ENCODE assay signal across 30 cellular contexts in the genomic region with DNA sequence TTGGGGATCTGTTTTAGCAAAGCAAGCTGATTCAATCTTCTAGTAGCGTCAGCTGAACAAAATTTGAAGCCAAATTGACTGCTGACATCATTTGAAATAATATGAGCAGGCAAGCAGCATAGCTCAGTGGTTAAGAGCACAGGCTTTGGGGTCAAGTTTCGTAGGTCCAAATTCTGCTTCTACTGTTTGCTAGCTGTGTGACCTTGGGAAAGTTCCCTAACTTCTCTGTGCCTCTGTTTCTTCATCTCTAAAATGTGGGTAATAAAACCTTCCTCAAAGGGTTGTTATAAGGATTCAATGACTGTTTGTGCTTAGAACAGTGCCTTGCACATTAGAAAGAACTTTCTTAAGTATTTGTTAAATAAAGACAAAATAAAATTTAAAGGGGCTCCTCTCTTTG. TPM values are rescaled to one million over a fixed set of nuclear protein-coding genes. Genes with fewer than 3 reads are reported as not detected.
A peak's percentile ranks its signal among the peaks of the same experiment; 100 is the strongest.
DNase-seq lines count a peak whose midpoint lies in the region; ATAC-seq, FAIRE-seq and TF ChIP-seq lines count a peak whose summit lies in the region.
"Had no signal": no experiment of that assay in that cellular context is flagged by ENCODE, and none has a peak within 500 bp of the region (broad histone marks: within the 10 kb centered on the region; RNA-seq: fewer than 3 reads in every experiment).

No MANE protein-coding gene starts in this region.

- H3K9me3 ChIP-seq in HEK293 (ENCODE audit: control insufficient read depth, insufficient read depth, low read depth, low read length) (no peaks in the 10 kb centered on the region), K562 (replicated peaks; ENCODE audit: control insufficient read depth, insufficient read depth, low read depth, low read length) (no peaks in the 10 kb centered on the region), iPS-15b (ENCODE audit: control insufficient read depth, insufficient read depth, low read length) (no peaks in the 10 kb centered on the region), neuron (ENCODE audit: low read length) (no peaks in the 10 kb centered on the region)
- H3K9me3 ChIP-seq: adrenal gland; BLaER1 treated with 17β-estradiol and CSF1 and Interleukin-3, amounts not matched to agents 10 nM and 100 nM; left ventricle myocardium inferior; thyroid gland had no signal

- no TSS peak for BruUV-seq in K562 (replicated peaks; lab: Mats Ljungman, UMichigan)

- TF ChIP-seq CTCF in HEK293 (tag by site-specific recombination; IDR thresholded peaks at IDR 0.05) (no peak), K562 (IDR thresholded peaks at IDR 0.05 in 2 of 3, conservative IDR thresholded peaks at IDR 0.05 in 1 of 3; ENCODE audit: insufficient read depth in 2 of 3, low read depth in 1 of 3, low read length in 3 of 3) (no peak)

- no peaks in the 10 kb centered on the region for H3K27me3 ChIP-seq in K562 (ENCODE audit: control insufficient read depth in 2 of 2, insufficient read depth in 2 of 2, low read length in 2 of 2)
- peaks cover 4% of the 10 kb centered on the region for H3K27me3 ChIP-seq in iPS-15b (ENCODE audit: control insufficient read depth, insufficient read depth, low read length)
- H3K27me3 ChIP-seq in neuron (ENCODE audit: insufficient read depth, low read length), result no peaks in the 10 kb centered on the region
- H3K27me3 ChIP-seq: adrenal gland; BLaER1 treated with 17β-estradiol and CSF1 and Interleukin-3, amounts not matched to agents 10 nM and 100 nM; brain microvascular endothelial cell; thyroid gland had no signal

- TF ChIP-seq RAD21 in K562 (CRISPR knock-in tag; conservative IDR thresholded peaks at IDR 0.05 in 1 of 2, IDR thresholded peaks at IDR 0.05 in 1 of 2), result no peak

- no peak overlapping the region for H3K9ac ChIP-seq in K562 (ENCODE audit: insufficient read depth in 1 of 2, low read depth in 2 of 2, low read length in 2 of 2)
- H3K9ac ChIP-seq in iPS-15b (ENCODE audit: low read depth, low read length), result peak overlapping the region; percentile 26
- H3K9ac ChIP-seq: BLaER1 treated with 17β-estradiol and CSF1 and Interleukin-3, amounts not matched to agents 10 nM and 100 nM had no signal

- DNase-seq in K562 (ENCODE audit: extremely low read depth in 1 of 4, low spot score in 3 of 4), result no peak
- no peak for DNase-seq in mucosa of gallbladder (ENCODE audit: low spot score)
- DNase-seq in activated naive CD4-positive, alpha-beta T cell treated with anti-CD3 and anti-CD28 coated beads, Interleukin-2, amount 50 U/mL, for 72 hours (ENCODE audit: low spot score in 2 of 2), result no peak
- DNase-seq: activated CD4-positive, alpha-beta memory T cell treated with anti-CD3 and anti-CD28 coated beads, Interleukin-2, amount 10 ng/mL, durations not matched to agents 7 days and 5 days; activated CD4-positive, alpha-beta T cell treated with anti-CD3 and anti-CD28 coated beads for 1 hour; activated naive CD4-positive, alpha-beta T cell treated with anti-CD3 and anti-CD28 coated beads for 36 hours; adrenal gland; brain microvascular endothelial cell; DMS153; HCEC 1CT; hippocampal formation; left ventricle myocardium inferior; mesenchymal stem cell; NCI-H1092; NCI-H1694; NCI-H2171; NCI-H510A; PC-3; stimulated activated CD4-positive, alpha-beta T cell treated with anti-CD3 and anti-CD28 coated beads, Interleukin-4, amount 100 ng/mL, for 24 hours; T-helper 2 cell; thyroid gland had no signal

- H3K4me1 ChIP-seq in HEK293 (ENCODE audit: control insufficient read depth, insufficient read depth, low read length) (no peaks in the 10 kb centered on the region), K562 (replicated peaks in 1 of 2; ENCODE audit: control insufficient read depth in 2 of 2, insufficient read depth in 2 of 2, low read length in 2 of 2) (no peaks in the 10 kb centered on the region; a peak in 1 of 5 replicates), iPS-15b (ENCODE audit: control insufficient read depth, insufficient read depth, low read length) (peaks cover 21% of the 10 kb centered on the region), neuron (ENCODE audit: insufficient read depth, low read length) (peaks cover 42% of the 10 kb centered on the region)
- H3K4me1 ChIP-seq: BLaER1 treated with 17β-estradiol and CSF1 and Interleukin-3, amounts not matched to agents 10 nM and 100 nM; thyroid gland had no signal

- H3K36me3 Mint-ChIP-seq in activated naive CD4-positive, alpha-beta T cell treated with anti-CD3 and anti-CD28 coated beads, Interleukin-2, amount 50 U/mL, for 72 hours, result peaks cover 0 to 13% of the 10 kb centered on the region in 2 donors

- H3K4me3 ChIP-seq in HEK293 (ENCODE audit: low read depth, low read length) (no peak overlapping the region), K562 (no peak overlapping the region), iPS-15b (ENCODE audit: low read depth, low read length) (peak overlapping the region; percentile 72), neuron (ENCODE audit: low read length) (peak overlapping the region; percentile 92)
- H3K4me3 ChIP-seq: adrenal gland; BLaER1 treated with 17β-estradiol and CSF1 and Interleukin-3, amounts not matched to agents 10 nM and 100 nM; left ventricle myocardium inferior; thyroid gland had no signal

- no peaks in the 10 kb centered on the region for H3K9me3 Mint-ChIP-seq in activated naive CD4-positive, alpha-beta T cell treated with anti-CD3 and anti-CD28 coated beads, Interleukin-2, amount 50 U/mL, for 72 hours
- H3K9me3 Mint-ChIP-seq: activated CD4-positive, alpha-beta memory T cell treated with anti-CD3 and anti-CD28 coated beads, Interleukin-2, amount 10 ng/mL, durations not matched to agents 7 days and 5 days; activated naive CD4-positive, alpha-beta T cell treated with anti-CD3 and anti-CD28 coated beads for 36 hours had no signal

- no peak for ATAC-seq in K562
- no peak for ATAC-seq in SK-N-SH treated with all-trans-retinoic acid at 6 μM for 48 hours
- no peak for ATAC-seq in activated naive CD4-positive, alpha-beta T cell treated with anti-CD3 and anti-CD28 coated beads, Interleukin-2, amount 50 U/mL, for 72 hours
- ATAC-seq: PC-3 had no signal

- 17% methylated on average over 2 of the region's 2 CpGs for WGBS in K562 (ENCODE audit: insufficient coverage, low coverage, missing lambda C conversion rate)

- H3K27ac ChIP-seq in HEK293 (ENCODE audit: extremely low read depth, low read depth, low read length) (no peak overlapping the region), K562 (ENCODE audit: extremely low read depth, low read depth, low read length) (no peak overlapping the region)
- H3K27ac ChIP-seq: BLaER1 treated with 17β-estradiol and CSF1 and Interleukin-3, amounts not matched to agents 10 nM and 100 nM; brain microvascular endothelial cell; epithelial cell of prostate; left ventricle myocardium inferior; thyroid gland had no signal

- H3K4me2 ChIP-seq in K562 (ENCODE audit: insufficient read depth, low read length), result no peak overlapping the region
- H3K4me2 ChIP-seq: BLaER1 treated with 17β-estradiol and CSF1 and Interleukin-3, amounts not matched to agents 10 nM and 100 nM had no signal

- no peaks in the 10 kb centered on the region for H3K9me1 ChIP-seq in K562 (ENCODE audit: control insufficient read depth, insufficient read depth, low read length)

- no peak for TF ChIP-seq POLR2A in K562 (conservative IDR thresholded peaks at IDR 0.05)

- intact Hi-C loops in K562 (cut with micrococcal nuclease), result no loop called here

- no peak for FAIRE-seq in K562 (lab: Jason Lieb, UNC)
- FAIRE-seq: GM12892, keratinocyte had no signal

- POLR2A ChIA-PET in HEK293 (lab: Yijun Ruan, JAX) (interaction anchor here (0.6 kb wide), 1 partner anchor 98 kb away, joined by 5 read pairs; no protein-coding TSS in a partner anchor), K562 (lab: Yijun Ruan, JAX) (no interaction called here)

- CTCF ChIA-PET in HEK293 (lab: Yijun Ruan, JAX), result interaction anchor here (1.2 kb wide), 1 partner anchor 10 kb away, joined by 4 read pairs; no protein-coding TSS in a partner anchor
- CTCF ChIA-PET in K562 (lab: Yijun Ruan, JAX; ENCODE audit: low intra/inter-chr PET ratio), result no interaction called here

- TF ChIP-seq EP300 in K562 (IDR thresholded peaks at IDR 0.05; ENCODE audit: low read length), result no peak

- H4K20me1 ChIP-seq in K562 (replicated peaks; ENCODE audit: control insufficient read depth, insufficient read depth, low read length), result no peaks in the 10 kb centered on the region
- H4K20me1 ChIP-seq: BLaER1 treated with 17β-estradiol and CSF1 and Interleukin-3, amounts not matched to agents 10 nM and 100 nM had no signal

- H3K79me2 ChIP-seq in K562 (ENCODE audit: control insufficient read depth, insufficient read depth, low read length), result no peaks in the 10 kb centered on the region

- no peak overlapping the region for H3K27ac Mint-ChIP-seq in activated naive CD4-positive, alpha-beta T cell treated with anti-CD3 and anti-CD28 coated beads, Interleukin-2, amount 50 U/mL, for 72 hours
- H3K27ac Mint-ChIP-seq: activated CD4-positive, alpha-beta memory T cell treated with anti-CD3 and anti-CD28 coated beads, Interleukin-2, amount 10 ng/mL, durations not matched to agents 7 days and 5 days; activated naive CD4-positive, alpha-beta T cell treated with anti-CD3 and anti-CD28 coated beads for 36 hours had no signal

- H2AFZ ChIP-seq in K562 (ENCODE audit: low read depth, low read length), result no peak overlapping the region
- no peak overlapping the region for H2AFZ ChIP-seq in neuron (ENCODE audit: low read depth, low read length)

- in situ Hi-C loops in K562 (cut with MboI), result no loop called here

- H3K36me3 ChIP-seq in HEK293 (ENCODE audit: control insufficient read depth in 2 of 2, insufficient read depth in 1 of 2, low read length in 2 of 2), result no peaks in the 10 kb centered on the region
- H3K36me3 ChIP-seq in K562 (ENCODE audit: control insufficient read depth, insufficient read depth, low read length), result no peaks in the 10 kb centered on the region
- no peaks in the 10 kb centered on the region for H3K36me3 ChIP-seq in iPS-15b (ENCODE audit: control insufficient read depth, insufficient read depth, low read length)
- H3K36me3 ChIP-seq in neuron (ENCODE audit: insufficient read depth, low read length), result peaks cover 12% of the 10 kb centered on the region
- H3K36me3 ChIP-seq: adrenal gland; BLaER1 treated with 17β-estradiol and CSF1 and Interleukin-3, amounts not matched to agents 10 nM and 100 nM; brain microvascular endothelial cell; left ventricle myocardium inferior; thyroid gland had no signal

RNA-seq across cellular contexts. Expression of gene GPR19, which starts 12.7 kb away (rescaled TPM):
- 0.65 and 0.70 TPM in 2 replicates for total RNA-seq in K562 (2011; cell fraction: chromatin; rRNA removed; ENCODE audit: low replicate concordance)
- total RNA-seq in K562 (2011; cell fraction: nucleolus; rRNA removed), result 0.53 TPM in 1 of 2 replicates, not detected in the other
- total RNA-seq in K562 (2011; cell fraction: nucleoplasm; rRNA removed), result 0.44 and 0.53 TPM in 2 replicates
- total RNA-seq in K562 (2014; rRNA removed), result 0.08 TPM in 1 of 2 replicates, not detected in the other
- total RNA-seq in K562 (2014; rRNA removed; fragmentation: Illumina TruSeq; extraction: Trizol), result 0.73 and 0.76 TPM in 2 replicates
- 0.15 and 0.22 TPM in 2 replicates for total RNA-seq in K562 (2015; rRNA removed; fragmentation: Illumina TruSeq; extraction: Trizol)
- 0.35 TPM in 1 of 2 replicates, not detected in the other for total RNA-seq in K562 (2021)
- polyA plus RNA-seq in K562 (2011; rRNA removed), result 0.35 and 0.40 TPM in 2 replicates
- 0.07 and 0.46 TPM in 2 replicates for polyA plus RNA-seq in K562 (2011; cell fraction: cytosol; rRNA removed)
- polyA plus RNA-seq in K562 (2011; cell fraction: nucleus; rRNA removed), result 0.63 and 0.65 TPM in 2 replicates
- 0.16 and 0.44 TPM in 2 replicates for polyA plus RNA-seq in K562 (2012)
- 0.40 and 0.62 TPM in 2 replicates for polyA plus RNA-seq in K562 (2014; fragmentation: Illumina TruSeq; extraction: Trizol)
- under 1 TPM; 0.22 to 0.35 TPM for polyA plus RNA-seq in K562 (2014; fragmentation: Nextera tagmentation; extraction: Ambion mirVana)
- 0.24 TPM in 1 of 2 replicates, not detected in the other for polyA plus RNA-seq in K562 (2014; rRNA removed)
- 0.72 TPM in 1 of 2 replicates, not detected in the other for polyA minus RNA-seq in K562 (2011; rRNA and poly(A)+ RNA removed)
- not detected in 2 replicates for polyA minus RNA-seq in K562 (2011; cell fraction: cytosol; rRNA and poly(A)+ RNA removed)
- polyA minus RNA-seq in K562 (2011; cell fraction: nucleus; rRNA and poly(A)+ RNA removed), result 0.78 TPM in 1 of 2 replicates, not detected in the other
- 0.26 TPM for total RNA-seq in mucosa of gallbladder
- 10 to 100 TPM; 24.8 to 27.5 TPM for total RNA-seq in activated naive CD4-positive, alpha-beta T cell treated with anti-CD3 and anti-CD28 coated beads, Interleukin-2, amount 50 U/mL, for 72 hours
- total RNA-seq: left ventricle myocardium inferior, myocyte, thyroid gland had no signal

RNA-seq across cellular contexts. Expression of gene CDKN1B, which starts 33.9 kb away (rescaled TPM):
- total RNA-seq in K562 (2011; cell fraction: chromatin; rRNA removed; ENCODE audit: low replicate concordance), result 6.1 and 9.5 TPM in 2 replicates
- 15.8 and 17.9 TPM in 2 replicates for total RNA-seq in K562 (2011; cell fraction: nucleolus; rRNA removed)
- 8.5 and 10.2 TPM in 2 replicates for total RNA-seq in K562 (2011; cell fraction: nucleoplasm; rRNA removed)
- total RNA-seq in K562 (2014; rRNA removed) (32.0 and 35.2 TPM in 2 replicates), K562 (2014; rRNA removed; fragmentation: Illumina TruSeq; extraction: Trizol) (13.5 and 16.0 TPM in 2 replicates), K562 (2015; rRNA removed; fragmentation: Illumina TruSeq; extraction: Trizol) (16.8 and 18.6 TPM in 2 replicates), K562 (2021) (23.9 and 27.3 TPM in 2 replicates), mucosa of gallbladder (63.0 TPM)
- polyA plus RNA-seq in K562 (2011; rRNA removed) (12.9 and 13.7 TPM in 2 replicates), K562 (2014; fragmentation: Illumina TruSeq; extraction: Trizol) (15.5 and 17.5 TPM in 2 replicates), K562 (2014; fragmentation: Nextera tagmentation; extraction: Ambion mirVana) (1 to 10 TPM; 2.6 to 3.0 TPM), K562 (2014; rRNA removed) (21.0 and 21.9 TPM in 2 replicates)
- polyA plus RNA-seq in K562 (2011; cell fraction: cytosol; rRNA removed), result 5.9 and 6.8 TPM in 2 replicates
- polyA plus RNA-seq in K562 (2011; cell fraction: nucleus; rRNA removed), result 10.1 and 11.6 TPM in 2 replicates
- polyA plus RNA-seq in K562 (2012), result 22.9 and 24.9 TPM in 2 replicates
- 8.8 and 9.9 TPM in 2 replicates for polyA minus RNA-seq in K562 (2011; rRNA and poly(A)+ RNA removed)
- 5.1 and 8.9 TPM in 2 replicates for polyA minus RNA-seq in K562 (2011; cell fraction: cytosol; rRNA and poly(A)+ RNA removed)
- polyA minus RNA-seq in K562 (2011; cell fraction: nucleus; rRNA and poly(A)+ RNA removed), result 13.9 and 27.3 TPM in 2 replicates
- 10 to 100 TPM; 39.7 to 46.6 TPM for total RNA-seq in activated naive CD4-positive, alpha-beta T cell treated with anti-CD3 and anti-CD28 coated beads, Interleukin-2, amount 50 U/mL, for 72 hours

Comparison
In these comparisons a context has a peak if more than half of its experiments do, and no peak if none do; other contexts are left out.
1. H3K4me3 ChIP-seq: peak in iPS-15b (single experiment) and neuron (single experiment); none in HEK293 (single experiment) and K562 (single experiment).
2. RNA of gene GPR19, which starts 12.7 kb away (total RNA-seq): 24.8 to 27.5 TPM in activated naive CD4-positive, alpha-beta T cell treated with anti-CD3 and anti-CD28 coated beads, Interleukin-2, amount 50 U/mL, for 72 hours; 0.08 to 0.76 TPM in K562 and 0.26 TPM in mucosa of gallbladder (single experiment); every median in the first group is over 10 times any median in the second.